Comparison of ENCODE assay signal across 8 cellular contexts in genomic region chr1:17606826-17607440, GRCh38.
DNase-seq lines count a peak whose midpoint lies in the region; ATAC-seq and TF ChIP-seq lines count a peak whose summit lies in the region.

No MANE protein-coding gene starts in this region.

- no peak overlapping the region for H3K4me3 Mint-ChIP-seq in activated CD4-positive, alpha-beta T cell treated with anti-CD3 and anti-CD28 coated beads, Interleukin-2, amount 10 ng/mL, durations not matched to agents 24 days and 14 days

- ATAC-seq in esophagus mucosa (peak; percentile 55), thoracic aorta (ENCODE audit: insufficient number of reproducible peaks, low FRiP score, low read depth) (no peak)

- peaks cover 65% of the 10 kb centered on the region for H3K36me3 ChIP-seq in thoracic aorta

- H3K4me1 Mint-ChIP-seq in activated CD4-positive, alpha-beta T cell treated with anti-CD3 and anti-CD28 coated beads, Interleukin-2, amount 10 ng/mL, durations not matched to agents 24 days and 14 days: no peaks in the 10 kb centered on the region

- no peak overlapping the region for H3K27ac Mint-ChIP-seq in activated CD4-positive, alpha-beta T cell treated with anti-CD3 and anti-CD28 coated beads, Interleukin-2, amount 10 ng/mL, durations not matched to agents 24 days and 14 days

- intact Hi-C loops in activated CD4-positive, alpha-beta T cell treated with anti-CD3 and anti-CD28 coated beads, Interleukin-2, amount 10 ng/mL, durations not matched to agents 24 days and 14 days (cut with micrococcal nuclease): loop anchor here (2.0 kb wide), 1 partner anchor 112 kb away; no protein-coding TSS in a partner anchor

- H3K9me3 ChIP-seq in thoracic aorta: no peaks in the 10 kb centered on the region

- H3K4me3 ChIP-seq in thoracic aorta: no peak overlapping the region

- peak; percentile 22 for DNase-seq in activated naive CD4-positive, alpha-beta T cell treated with Interleukin-2 at 50 U/mL for 16 hours
- DNase-seq in activated naive CD4-positive, alpha-beta T cell treated with anti-CD3 and anti-CD28 coated beads, Interleukin-2, amount 50 U/mL, for 16 hours: no peak
- DNase-seq in NCI-H1092 treated with DMSO at 0.1 percent for 48 hours (lab: John Stamatoyannopoulos, UW): peak; percentile 64
- DNase-seq in activated CD4-positive, alpha-beta T cell treated with anti-CD3 and anti-CD28 coated beads, Interleukin-2, amount 10 ng/mL, durations not matched to agents 24 days and 14 days: peak; percentile 82
- DNase-seq in mucosa of gallbladder (ENCODE audit: low spot score): peak; percentile 68
- no peak for DNase-seq in thoracic aorta (ENCODE audit: low spot score)
- DNase-seq in cerebellar nuclear complex (lab: John Stamatoyannopoulos, UW): no peak

- no peaks in the 10 kb centered on the region for H3K36me3 Mint-ChIP-seq in activated CD4-positive, alpha-beta T cell treated with anti-CD3 and anti-CD28 coated beads, Interleukin-2, amount 10 ng/mL, durations not matched to agents 24 days and 14 days (ENCODE audit: low read depth)

- H3K27me3 ChIP-seq in thoracic aorta (replicated peaks; ENCODE audit: insufficient read depth): no peaks in the 10 kb centered on the region

- peak overlapping the region; percentile 77 to 78 for H3K27ac ChIP-seq in thoracic aorta

- peak; percentile 90 for TF ChIP-seq CTCF in thoracic aorta (IDR thresholded peaks at IDR 0.05)

- H3K9me3 Mint-ChIP-seq in activated CD4-positive, alpha-beta T cell treated with anti-CD3 and anti-CD28 coated beads, Interleukin-2, amount 10 ng/mL, durations not matched to agents 24 days and 14 days: no peaks in the 10 kb centered on the region

- peaks cover 16 to 61% of the 10 kb centered on the region in 2 donors for H3K4me1 ChIP-seq in thoracic aorta (ENCODE audit: control insufficient read depth in 1 of 2, low read depth in 2 of 2)

- H3K27me3 Mint-ChIP-seq in activated CD4-positive, alpha-beta T cell treated with anti-CD3 and anti-CD28 coated beads, Interleukin-2, amount 10 ng/mL, durations not matched to agents 24 days and 14 days: no peaks in the 10 kb centered on the region

Comparison
In these comparisons a context has a peak if more than half of its experiments do, and no peak if none do; other contexts are left out.
1. DNase-seq: peak in activated naive CD4-positive, alpha-beta T cell treated with Interleukin-2 at 50 U/mL for 16 hours (single experiment), NCI-H1092 treated with DMSO at 0.1 percent for 48 hours (single experiment), activated CD4-positive, alpha-beta T cell treated with anti-CD3 and anti-CD28 coated beads, Interleukin-2, amount 10 ng/mL, durations not matched to agents 24 days and 14 days (single experiment) and mucosa of gallbladder (single experiment); none in activated naive CD4-positive, alpha-beta T cell treated with anti-CD3 and anti-CD28 coated beads, Interleukin-2, amount 50 U/mL, for 16 hours (single experiment), thoracic aorta (single experiment) and cerebellar nuclear complex (0 of 2).